ENCODE assay signal across 1 cellular context in the genomic region with DNA sequence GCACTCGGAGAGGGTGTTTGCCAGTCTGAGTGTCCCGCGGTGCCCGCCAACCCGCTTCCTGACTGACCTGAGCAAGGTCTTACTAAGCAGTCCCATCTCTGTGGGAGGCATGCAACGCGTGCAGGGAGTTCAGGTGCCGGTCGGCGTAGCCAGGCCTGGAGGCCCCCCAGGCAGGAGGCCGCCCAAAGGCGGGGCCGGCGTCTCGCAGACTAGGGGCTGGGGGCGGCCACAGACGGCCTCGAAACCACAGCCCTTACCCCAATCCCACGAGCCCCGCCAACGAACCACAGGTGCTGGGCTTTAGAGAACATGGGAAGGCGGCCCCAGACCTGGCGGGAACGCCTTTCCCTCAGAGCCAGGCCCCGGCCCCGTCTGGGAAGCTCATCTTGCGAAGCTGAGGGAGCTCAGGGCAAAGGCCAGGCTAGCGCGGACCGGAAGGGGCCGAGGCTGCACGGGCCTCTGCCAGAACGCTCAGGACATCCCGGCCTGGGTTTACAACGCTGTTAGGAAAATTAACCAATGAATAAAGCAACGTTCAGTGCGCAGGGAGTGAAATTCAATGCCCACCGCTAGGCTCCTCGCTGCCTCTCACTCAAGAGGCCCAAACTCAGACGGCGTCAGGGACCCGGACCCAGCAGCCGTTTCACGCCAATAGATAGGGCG.
TF ChIP-seq lines count a peak whose summit lies in the region.

No MANE protein-coding gene starts in this region.

TF ChIP-seq in HepG2, 621 proteins besides CTCF, POLR2A, EP300 and RAD21 (continued from another document and continues in another):
- TF ChIP-seq ZNF235 (CRISPR knock-in tag; IDR thresholded peaks at IDR 0.05; ENCODE audit: borderline replicate concordance) (peak; percentile 72), ZNF451 (CRISPR knock-in tag; IDR thresholded peaks at IDR 0.05) (no peak; the same call in none of the 2 replicates), ZIK1 (CRISPR knock-in tag; IDR thresholded peaks at IDR 0.05; ENCODE audit: borderline replicate concordance, low read depth) (0 out of 2 replicates have a peak, but pooled peaks have one; percentile 52), SCMH1 (CRISPR knock-in tag; IDR thresholded peaks at IDR 0.05; ENCODE audit: borderline replicate concordance) (no peak), MYC (CRISPR knock-in tag; IDR thresholded peaks at IDR 0.05; ENCODE audit: borderline replicate concordance) (peak; percentile 50), ATRX (CRISPR knock-in tag; IDR thresholded peaks at IDR 0.05; ENCODE audit: borderline replicate concordance) (no peak), FOXA3 (CRISPR knock-in tag; IDR thresholded peaks at IDR 0.05) (no peak), ZNF781 (CRISPR knock-in tag; IDR thresholded peaks at IDR 0.05; ENCODE audit: borderline replicate concordance, not compliant biosample characterization) (peak; percentile 93), NR2F6 (IDR thresholded peaks at IDR 0.05) (peak; percentile 54; the same call in 1 of the 2 replicates), NR2F6 (CRISPR knock-in tag; IDR thresholded peaks at IDR 0.05) (peak; percentile 39; the same call in 1 of the 2 replicates), ZNF639 (CRISPR knock-in tag; conservative IDR thresholded peaks at IDR 0.05) (0 out of 2 replicates have a peak, but pooled peaks have one; percentile 62), RBM22 (optimal IDR thresholded peaks at IDR 0.05; ENCODE audit: low read length) (no peak), MLLT10 (CRISPR knock-in tag; IDR thresholded peaks at IDR 0.05) (0 out of 2 replicates have a peak, but pooled peaks have one; percentile 37), ARID2 (CRISPR knock-in tag; IDR thresholded peaks at IDR 0.05; ENCODE audit: borderline replicate concordance) (peak; percentile 50; the same call in 1 of the 2 replicates), ZC3H13 (CRISPR knock-in tag; IDR thresholded peaks at IDR 0.05) (peak; percentile 23), ZZZ3 (CRISPR knock-in tag; IDR thresholded peaks at IDR 0.05; ENCODE audit: borderline replicate concordance) (peak; percentile 45; the same call in 1 of the 2 replicates), ZNF660 (CRISPR knock-in tag; IDR thresholded peaks at IDR 0.05; ENCODE audit: borderline replicate concordance, low read depth) (0 out of 2 replicates have a peak, but pooled peaks have one; percentile 82), TCF12 (IDR thresholded peaks at IDR 0.05) (no peak), TCF12 (CRISPR knock-in tag; IDR thresholded peaks at IDR 0.05) (peak; percentile 87), CERS6 (CRISPR knock-in tag; IDR thresholded peaks at IDR 0.05) (peak; percentile 50; the same call in 1 of the 2 replicates), ZNF7 (CRISPR knock-in tag; IDR thresholded peaks at IDR 0.05) (0 out of 2 replicates have a peak, but pooled peaks have one; percentile 10), ZNF879 (CRISPR knock-in tag; IDR thresholded peaks at IDR 0.05) (peak; percentile 62), AKAP8 (CRISPR knock-in tag; IDR thresholded peaks at IDR 0.05) (no peak), ZBTB7A (CRISPR knock-in tag; IDR thresholded peaks at IDR 0.05) (peak; percentile 84), GATAD2A (CRISPR knock-in tag; IDR thresholded peaks at IDR 0.05) (0 out of 2 replicates have a peak, but pooled peaks have one; percentile 6), POGK (CRISPR knock-in tag; conservative IDR thresholded peaks at IDR 0.05) (peak; percentile 75; the same call in 1 of the 2 replicates), SMYD3 (CRISPR knock-in tag; IDR thresholded peaks at IDR 0.05) (peak; percentile 74; the same call in 1 of the 2 replicates), ZSCAN30 (CRISPR knock-in tag; IDR thresholded peaks at IDR 0.05) (no peak), ZNF317 (CRISPR knock-in tag; IDR thresholded peaks at IDR 0.05) (peak; percentile 67), ZNF138 (CRISPR knock-in tag; IDR thresholded peaks at IDR 0.05; ENCODE audit: low read depth) (0 out of 2 replicates have a peak, but pooled peaks have one; percentile 15), ISX (CRISPR knock-in tag; conservative IDR thresholded peaks at IDR 0.05) (0 out of 2 replicates have a peak, but pooled peaks have one; percentile 87), ZNF501 (CRISPR knock-in tag; IDR thresholded peaks at IDR 0.05) (peak; percentile 54; the same call in 1 of the 2 replicates), NFYC (CRISPR knock-in tag; IDR thresholded peaks at IDR 0.05) (no peak), ZFY (CRISPR knock-in tag; IDR thresholded peaks at IDR 0.05) (peak; percentile 96), U2AF1 (optimal IDR thresholded peaks at IDR 0.05; ENCODE audit: low read depth, low read length) (peak; percentile 6), YEATS2 (CRISPR knock-in tag; IDR thresholded peaks at IDR 0.05; ENCODE audit: borderline replicate concordance) (no peak), ZNF784 (CRISPR knock-in tag; IDR thresholded peaks at IDR 0.05; ENCODE audit: borderline replicate concordance) (no peak; the same call in 1 of the 2 replicates), SOX5 (CRISPR knock-in tag; IDR thresholded peaks at IDR 0.05; ENCODE audit: borderline replicate concordance) (0 out of 2 replicates have a peak, but pooled peaks have one; percentile 4), MYNN (CRISPR knock-in tag; IDR thresholded peaks at IDR 0.05; ENCODE audit: low read depth) (0 out of 2 replicates have a peak, but pooled peaks have one; percentile 33), HNF4A (CRISPR knock-in tag; IDR thresholded peaks at IDR 0.05) (peak; percentile 54), ZNF564 (CRISPR knock-in tag; IDR thresholded peaks at IDR 0.05) (peak; percentile 90), ZFP1 (CRISPR knock-in tag; IDR thresholded peaks at IDR 0.05) (0 out of 2 replicates have a peak, but pooled peaks have one; percentile 10), CBX2 (IDR thresholded peaks at IDR 0.05; ENCODE audit: low read depth, low read length) (no peak), CBX2 (CRISPR knock-in tag; IDR thresholded peaks at IDR 0.05; ENCODE audit: low read depth) (0 out of 2 replicates have a peak, but pooled peaks have one; percentile 28)
- TF ChIP-seq, protein P1, sequence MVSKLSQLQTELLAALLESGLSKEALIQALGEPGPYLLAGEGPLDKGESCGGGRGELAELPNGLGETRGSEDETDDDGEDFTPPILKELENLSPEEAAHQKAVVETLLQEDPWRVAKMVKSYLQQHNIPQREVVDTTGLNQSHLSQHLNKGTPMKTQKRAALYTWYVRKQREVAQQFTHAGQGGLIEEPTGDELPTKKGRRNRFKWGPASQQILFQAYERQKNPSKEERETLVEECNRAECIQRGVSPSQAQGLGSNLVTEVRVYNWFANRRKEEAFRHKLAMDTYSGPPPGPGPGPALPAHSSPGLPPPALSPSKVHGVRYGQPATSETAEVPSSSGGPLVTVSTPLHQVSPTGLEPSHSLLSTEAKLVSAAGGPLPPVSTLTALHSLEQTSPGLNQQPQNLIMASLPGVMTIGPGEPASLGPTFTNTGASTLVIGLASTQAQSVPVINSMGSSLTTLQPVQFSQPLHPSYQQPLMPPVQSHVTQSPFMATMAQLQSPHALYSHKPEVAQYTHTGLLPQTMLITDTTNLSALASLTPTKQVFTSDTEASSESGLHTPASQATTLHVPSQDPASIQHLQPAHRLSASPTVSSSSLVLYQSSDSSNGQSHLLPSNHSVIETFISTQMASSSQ (IDR thresholded peaks at IDR 0.05; ENCODE audit: low read depth) = no peak
- TF ChIP-seq, protein P1 (CRISPR knock-in tag; IDR thresholded peaks at IDR 0.05; ENCODE audit: borderline replicate concordance) = peak; percentile 46; the same call in 1 of the 2 replicates
- TF ChIP-seq, protein P2, sequence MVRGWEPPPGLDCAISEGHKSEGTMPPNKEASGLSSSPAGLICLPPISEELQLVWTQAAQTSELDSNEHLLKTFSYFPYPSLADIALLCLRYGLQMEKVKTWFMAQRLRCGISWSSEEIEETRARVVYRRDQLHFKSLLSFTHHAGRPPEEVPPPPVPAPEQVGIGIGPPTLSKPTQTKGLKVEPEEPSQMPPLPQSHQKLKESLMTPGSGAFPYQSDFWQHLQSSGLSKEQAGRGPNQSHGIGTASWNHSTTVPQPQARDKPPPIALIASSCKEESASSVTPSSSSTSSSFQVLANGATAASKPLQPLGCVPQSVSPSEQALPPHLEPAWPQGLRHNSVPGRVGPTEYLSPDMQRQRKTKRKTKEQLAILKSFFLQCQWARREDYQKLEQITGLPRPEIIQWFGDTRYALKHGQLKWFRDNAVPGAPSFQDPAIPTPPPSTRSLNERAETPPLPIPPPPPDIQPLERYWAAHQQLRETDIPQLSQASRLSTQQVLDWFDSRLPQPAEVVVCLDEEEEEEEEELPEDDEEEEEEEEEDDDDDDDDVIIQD (CRISPR knock-in tag; IDR thresholded peaks at IDR 0.05; ENCODE audit: low read depth) = no peak
- TF ChIP-seq, protein P3, sequence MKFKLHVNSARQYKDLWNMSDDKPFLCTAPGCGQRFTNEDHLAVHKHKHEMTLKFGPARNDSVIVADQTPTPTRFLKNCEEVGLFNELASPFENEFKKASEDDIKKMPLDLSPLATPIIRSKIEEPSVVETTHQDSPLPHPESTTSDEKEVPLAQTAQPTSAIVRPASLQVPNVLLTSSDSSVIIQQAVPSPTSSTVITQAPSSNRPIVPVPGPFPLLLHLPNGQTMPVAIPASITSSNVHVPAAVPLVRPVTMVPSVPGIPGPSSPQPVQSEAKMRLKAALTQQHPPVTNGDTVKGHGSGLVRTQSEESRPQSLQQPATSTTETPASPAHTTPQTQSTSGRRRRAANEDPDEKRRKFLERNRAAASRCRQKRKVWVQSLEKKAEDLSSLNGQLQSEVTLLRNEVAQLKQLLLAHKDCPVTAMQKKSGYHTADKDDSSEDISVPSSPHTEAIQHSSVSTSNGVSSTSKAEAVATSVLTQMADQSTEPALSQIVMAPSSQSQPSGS (CRISPR knock-in tag; IDR thresholded peaks at IDR 0.05) = 0 out of 2 replicates have a peak, but pooled peaks have one; percentile 15
- TF ChIP-seq, protein P4, sequence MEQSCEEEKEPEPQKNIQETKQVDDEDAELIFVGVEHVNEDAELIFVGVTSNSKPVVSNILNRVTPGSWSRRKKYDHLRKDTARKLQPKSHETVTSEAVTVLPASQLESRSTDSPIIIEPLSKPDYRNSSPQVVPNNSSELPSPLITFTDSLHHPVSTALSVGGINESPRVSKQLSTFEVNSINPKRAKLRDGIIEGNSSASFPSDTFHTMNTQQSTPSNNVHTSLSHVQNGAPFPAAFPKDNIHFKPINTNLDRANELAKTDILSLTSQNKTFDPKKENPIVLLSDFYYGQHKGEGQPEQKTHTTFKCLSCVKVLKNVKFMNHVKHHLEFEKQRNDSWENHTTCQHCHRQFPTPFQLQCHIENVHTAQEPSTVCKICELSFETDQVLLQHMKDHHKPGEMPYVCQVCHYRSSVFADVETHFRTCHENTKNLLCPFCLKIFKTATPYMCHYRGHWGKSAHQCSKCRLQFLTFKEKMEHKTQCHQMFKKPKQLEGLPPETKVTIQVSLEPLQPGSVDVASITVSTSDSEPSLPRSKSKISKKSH (CRISPR knock-in tag; IDR thresholded peaks at IDR 0.05; ENCODE audit: borderline replicate concordance) = peak; percentile 92
- TF ChIP-seq, protein P5, sequence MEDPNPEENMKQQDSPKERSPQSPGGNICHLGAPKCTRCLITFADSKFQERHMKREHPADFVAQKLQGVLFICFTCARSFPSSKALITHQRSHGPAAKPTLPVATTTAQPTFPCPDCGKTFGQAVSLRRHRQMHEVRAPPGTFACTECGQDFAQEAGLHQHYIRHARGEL (CRISPR knock-in tag; IDR thresholded peaks at IDR 0.05) = 0 out of 2 replicates have a peak, but pooled peaks have one; percentile 46
